In genomic region chr20:46943861-46944591, GRCh38 we compare ENCODE assay signal across 23 cellular contexts. TPM values are rescaled to one million over a fixed set of nuclear protein-coding genes. Genes with fewer than 3 reads are reported as not detected.
A peak's percentile ranks its signal among the peaks of the same experiment; 100 is the strongest.
DNase-seq lines count a peak whose midpoint lies in the region; ATAC-seq, FAIRE-seq and TF ChIP-seq lines count a peak whose summit lies in the region.
"Had no signal": no experiment of that assay in that cellular context is flagged by ENCODE, and none has a peak within 500 bp of the region (broad histone marks: within the 10 kb centered on the region; RNA-seq: fewer than 3 reads in every experiment).

No MANE protein-coding gene starts in this region.

- H2BK120ac ChIP-seq in mesendoderm (ENCODE audit: low read depth, low read length) = no peak overlapping the region

- no peak overlapping the region for H3K9ac ChIP-seq in mesendoderm (ENCODE audit: low read length)
- H3K9ac ChIP-seq: BLaER1 had no signal

- 87 to 93% methylated on average over 11 of the region's 11 CpGs for WGBS in thyroid gland, 2 donors
- WGBS in mesendoderm (ENCODE audit: extremely low coverage, insufficient coverage, low lambda C conversion rate) = no CpG with 5 or more reads among the region's 11 CpGs

- H3K27me3 ChIP-seq in thyroid gland (no peaks in the 10 kb centered on the region), mesendoderm (ENCODE audit: insufficient read depth, low read length, poor library complexity) (no peaks in the 10 kb centered on the region)
- H3K27me3 ChIP-seq: BLaER1 had no signal

- peaks cover 27% of the 10 kb centered on the region for H3K4me1 Mint-ChIP-seq in glutamatergic neuron (ENCODE audit: low read depth, unreplicated experiment)
- H3K4me1 Mint-ChIP-seq: B cell; CD4-positive, CD25-positive, alpha-beta regulatory T cell had no signal

- H3K4ac ChIP-seq in mesendoderm (ENCODE audit: low read depth, low read length) = no peak overlapping the region

- no peak overlapping the region for H3K4me2 ChIP-seq in mesendoderm (ENCODE audit: low read length)
- H3K4me2 ChIP-seq: BLaER1 had no signal

- H4K8ac ChIP-seq in mesendoderm (ENCODE audit: low read depth, low read length) = no peak overlapping the region

- H3K27me3 Mint-ChIP-seq in glutamatergic neuron (ENCODE audit: unreplicated experiment) = no peaks in the 10 kb centered on the region

- H3K4me3 ChIP-seq in thyroid gland (replicated peaks in 1 of 3) = no peak overlapping the region
- no peak overlapping the region for H3K4me3 ChIP-seq in mesendoderm (ENCODE audit: low read length)
- H3K4me3 ChIP-seq: BLaER1, HAP-1 had no signal

- no peak overlapping the region for H3K23ac ChIP-seq in mesendoderm (ENCODE audit: low read length)

- no peaks in the 10 kb centered on the region for H3K9me3 ChIP-seq in thyroid gland
- H3K9me3 ChIP-seq: BLaER1, Caco-2, HAP-1 had no signal

- H2AK5ac ChIP-seq in mesendoderm (ENCODE audit: low read length) = no peak overlapping the region

- no peaks in the 10 kb centered on the region for H3K79me2 ChIP-seq in mesendoderm (ENCODE audit: control insufficient read depth, insufficient read depth, low read length)

- H3K9me3 Mint-ChIP-seq in glutamatergic neuron (ENCODE audit: unreplicated experiment) = peaks cover 11% of the 10 kb centered on the region
- H3K9me3 Mint-ChIP-seq: CD4-positive, CD25-positive, alpha-beta regulatory T cell; CD8-positive, alpha-beta T cell; HFFc6 had no signal

- peak; percentile 25 for ATAC-seq in omental fat pad (ENCODE audit: low FRiP score)
- ATAC-seq: CD8-positive, alpha-beta T cell had no signal

- no peak overlapping the region for H2BK5ac ChIP-seq in mesendoderm (ENCODE audit: low read length)

- H3K36me3 Mint-ChIP-seq in glutamatergic neuron (ENCODE audit: unreplicated experiment) = peaks cover 10% of the 10 kb centered on the region
- H3K36me3 Mint-ChIP-seq: CD4-positive, CD25-positive, alpha-beta regulatory T cell; CD8-positive, alpha-beta T cell had no signal

- FAIRE-seq in HTR-8/SVneo (lab: Jason Lieb, UNC) = peak; percentile 4
- FAIRE-seq: A204.1, G401.6, GM12892, H54 had no signal

- DNase-seq in HTR-8/SVneo (ENCODE audit: insufficient read length, low spot score) (no peak), glutamatergic neuron (no peak), omental fat pad (ENCODE audit: low spot score) (no peak), thyroid gland (no peak), NCI-H2107 treated with DMSO at 0.1 percent for 48 hours (lab: John Stamatoyannopoulos, UW; ENCODE audit: unreplicated experiment) (no peak), mesendoderm (no peak)
- DNase-seq in stimulated activated CD8-positive, alpha-beta memory T cell treated with anti-CD3 and anti-CD28 coated beads, Interleukin-4, amount 100 ng/mL, for 48 hours = no peak
- DNase-seq: Caco-2; CD4-positive, CD25-positive, alpha-beta regulatory T cell; CD8-positive, alpha-beta T cell; DMS153; DND-41; GOT3; HFFc6 had no signal

- H3K4me1 ChIP-seq in thyroid gland (peaks cover 32 to 47% of the 10 kb centered on the region in 2 donors), mesendoderm (ENCODE audit: control insufficient read depth, low read depth, low read length) (no peaks in the 10 kb centered on the region)
- H3K4me1 ChIP-seq: Caco-2, HAP-1 had no signal

- TF ChIP-seq CTCF in glutamatergic neuron (IDR thresholded peaks at IDR 0.05; ENCODE audit: partially characterized antibody, unreplicated experiment) (no peak), omental fat pad (IDR thresholded peaks at IDR 0.05) (no peak), thyroid gland (IDR thresholded peaks at IDR 0.05) (no peak)

- H3K36me3 ChIP-seq in thyroid gland (no peaks in the 10 kb centered on the region), mesendoderm (ENCODE audit: control insufficient read depth, insufficient read depth, low read length) (no peaks in the 10 kb centered on the region)
- H3K36me3 ChIP-seq: BLaER1, HAP-1 had no signal

- H3K27ac ChIP-seq in thyroid gland (peak overlapping the region; percentile 48 to 83 (median 69)), mesendoderm (ENCODE audit: low read depth, low read length) (no peak overlapping the region)
- H3K27ac ChIP-seq: 22Rv1, BLaER1, C4-2B had no signal

- no peak overlapping the region for H4K5ac ChIP-seq in mesendoderm (ENCODE audit: low read length)

- H2BK15ac ChIP-seq in mesendoderm (replicated peaks; ENCODE audit: low read depth) = no peak overlapping the region

- H3K56ac ChIP-seq in mesendoderm (ENCODE audit: low read length) = no peak overlapping the region

- no peaks in the 10 kb centered on the region for H3K79me1 ChIP-seq in mesendoderm (ENCODE audit: low read length)

- peak overlapping the region; percentile 12 for H3K4me3 Mint-ChIP-seq in glutamatergic neuron (ENCODE audit: unreplicated experiment)
- H3K4me3 Mint-ChIP-seq: B cell; CD4-positive, CD25-positive, alpha-beta regulatory T cell; CD8-positive, alpha-beta T cell; HFFc6 had no signal

- intact Hi-C loops in thyroid gland (cut with DNase I) = no loop called here

- peak overlapping the region; percentile 62 for H3K27ac Mint-ChIP-seq in glutamatergic neuron (ENCODE audit: unreplicated experiment)
- H3K27ac Mint-ChIP-seq: B cell; CD4-positive, CD25-positive, alpha-beta regulatory T cell; CD8-positive, alpha-beta T cell; HFFc6 had no signal

- no peak for TF ChIP-seq POLR2A in thyroid gland (IDR thresholded peaks at IDR 0.05)

- H3K18ac ChIP-seq in mesendoderm (ENCODE audit: low read length) = no peak overlapping the region

RNA-seq across cellular contexts. Expression of gene EYA2, which starts 49.4 kb away (rescaled TPM):
- total RNA-seq in glutamatergic neuron (ENCODE audit: unreplicated experiment) = 94.1 TPM
- total RNA-seq in omental fat pad = 10 to 100 TPM in 1 of 4 donors, 1 to 10 TPM in 3; 8.9 to 18.0 (median 9.5) TPM
- 10 to 100 TPM in 3 of 4 donors, 1 to 10 TPM in 1; 9.9 to 20.1 (median 13.8) TPM for total RNA-seq in thyroid gland
- polyA plus RNA-seq in mesendoderm (2013, experiment 1 of 2) = 0.56 TPM
- polyA plus RNA-seq in mesendoderm (2013, experiment 2 of 2) = 0.48 TPM
- total RNA-seq: CD4-positive, CD25-positive, alpha-beta regulatory T cell; CD8-positive, alpha-beta T cell had no signal
- polyA plus RNA-seq: CD4-positive, CD25-positive, alpha-beta regulatory T cell had no signal
